Comparison of ENCODE assay signal across 1 cellular context in the genomic region with DNA sequence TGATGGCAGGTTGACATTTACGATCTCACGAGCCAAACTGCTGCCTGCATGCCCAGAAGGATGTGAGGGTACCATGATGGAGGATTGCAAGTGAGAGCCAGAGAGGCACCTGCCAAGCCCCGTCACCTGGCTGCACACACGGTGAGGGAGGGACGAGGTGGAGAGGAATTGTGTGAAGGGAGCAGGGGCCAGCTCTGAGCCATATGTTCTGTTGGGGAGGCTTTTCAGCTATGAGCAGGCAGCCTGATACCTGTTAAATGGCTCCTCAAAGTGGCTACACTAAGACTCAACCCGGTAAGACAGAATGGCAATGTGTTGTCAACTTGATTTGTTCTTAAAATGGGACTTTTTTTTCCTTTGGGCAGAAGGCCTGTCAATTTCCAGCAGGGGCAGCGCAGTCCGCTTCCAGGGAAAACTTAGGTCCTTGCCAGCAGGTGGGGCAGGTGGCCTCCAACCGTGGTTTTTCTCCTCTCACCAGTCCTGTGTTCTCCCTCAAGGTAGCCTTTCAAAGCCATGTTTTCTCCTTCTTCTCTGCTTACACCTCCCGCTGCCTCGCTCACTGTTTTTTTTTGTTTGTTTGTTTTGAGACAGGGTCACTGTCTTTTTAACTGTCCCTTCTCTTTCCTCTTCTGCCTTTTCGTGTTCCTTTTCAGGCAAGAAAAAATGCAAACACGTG.
A peak's percentile ranks its signal among the peaks of the same experiment; 100 is the strongest.
TF ChIP-seq lines count a peak whose summit lies in the region.

No MANE protein-coding gene starts in this region.

TF ChIP-seq in HepG2, 621 proteins besides CTCF, POLR2A, EP300 and RAD21 (continued from another document and continues in another):
- TF ChIP-seq, protein P1, sequence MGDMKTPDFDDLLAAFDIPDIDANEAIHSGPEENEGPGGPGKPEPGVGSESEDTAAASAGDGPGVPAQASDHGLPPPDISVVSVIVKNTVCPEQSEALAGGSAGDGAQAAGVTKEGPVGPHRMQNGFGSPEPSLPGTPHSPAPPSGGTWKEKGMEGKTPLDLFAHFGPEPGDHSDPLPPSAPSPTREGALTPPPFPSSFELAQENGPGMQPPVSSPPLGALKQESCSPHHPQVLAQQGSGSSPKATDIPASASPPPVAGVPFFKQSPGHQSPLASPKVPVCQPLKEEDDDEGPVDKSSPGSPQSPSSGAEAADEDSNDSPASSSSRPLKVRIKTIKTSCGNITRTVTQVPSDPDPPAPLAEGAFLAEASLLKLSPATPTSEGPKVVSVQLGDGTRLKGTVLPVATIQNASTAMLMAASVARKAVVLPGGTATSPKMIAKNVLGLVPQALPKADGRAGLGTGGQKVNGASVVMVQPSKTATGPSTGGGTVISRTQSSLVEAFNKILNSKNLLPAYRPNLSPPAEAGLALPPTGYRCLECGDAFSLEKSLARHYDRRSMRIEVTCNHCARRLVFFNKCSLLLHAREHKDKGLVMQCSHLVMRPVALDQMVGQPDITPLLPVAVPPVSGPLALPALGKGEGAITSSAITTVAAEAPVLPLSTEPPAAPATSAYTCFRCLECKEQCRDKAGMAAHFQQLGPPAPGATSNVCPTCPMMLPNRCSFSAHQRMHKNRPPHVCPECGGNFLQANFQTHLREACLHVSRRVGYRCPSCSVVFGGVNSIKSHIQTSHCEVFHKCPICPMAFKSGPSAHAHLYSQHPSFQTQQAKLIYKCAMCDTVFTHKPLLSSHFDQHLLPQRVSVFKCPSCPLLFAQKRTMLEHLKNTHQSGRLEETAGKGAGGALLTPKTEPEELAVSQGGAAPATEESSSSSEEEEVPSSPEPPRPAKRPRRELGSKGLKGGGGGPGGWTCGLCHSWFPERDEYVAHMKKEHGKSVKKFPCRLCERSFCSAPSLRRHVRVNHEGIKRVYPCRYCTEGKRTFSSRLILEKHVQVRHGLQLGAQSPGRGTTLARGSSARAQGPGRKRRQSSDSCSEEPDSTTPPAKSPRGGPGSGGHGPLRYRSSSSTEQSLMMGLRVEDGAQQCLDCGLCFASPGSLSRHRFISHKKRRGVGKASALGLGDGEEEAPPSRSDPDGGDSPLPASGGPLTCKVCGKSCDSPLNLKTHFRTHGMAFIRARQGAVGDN (CRISPR knock-in tag; IDR thresholded peaks at IDR 0.05), result peak; percentile 47
- TF ChIP-seq ZNF451 (CRISPR knock-in tag; IDR thresholded peaks at IDR 0.05) (no peak), TBP (CRISPR knock-in tag; IDR thresholded peaks at IDR 0.05) (no peak), ZNF230 (CRISPR knock-in tag; IDR thresholded peaks at IDR 0.05) (no peak), ZNF121 (CRISPR knock-in tag; IDR thresholded peaks at IDR 0.05) (0 out of 2 replicates have a peak, but pooled peaks have one; percentile 21), ZNF737 (CRISPR knock-in tag; IDR thresholded peaks at IDR 0.05; ENCODE audit: borderline replicate concordance) (no peak), FOSL2 (CRISPR knock-in tag; IDR thresholded peaks at IDR 0.05) (0 out of 2 replicates have a peak, but pooled peaks have one; percentile 13), NRL (CRISPR knock-in tag; IDR thresholded peaks at IDR 0.05; ENCODE audit: borderline replicate concordance) (peak; percentile 51; the same call in 1 of the 2 replicates), ZFP36 (IDR thresholded peaks at IDR 0.05; ENCODE audit: borderline replicate concordance, low read depth, low read length, partially characterized antibody) (peak; percentile 13), DNMT1 (CRISPR knock-in tag; IDR thresholded peaks at IDR 0.05) (no peak), SRSF1 (optimal IDR thresholded peaks at IDR 0.05; ENCODE audit: low read depth, low read length) (no peak), CHD2 (IDR thresholded peaks at IDR 0.05; ENCODE audit: low read depth, low read length) (no peak), SMC3 (IDR thresholded peaks at IDR 0.05; ENCODE audit: low read length) (peak; percentile 88), STAG1 (CRISPR knock-in tag; IDR thresholded peaks at IDR 0.05) (peak; percentile 85), KDM5B (CRISPR knock-in tag; IDR thresholded peaks at IDR 0.05; ENCODE audit: borderline replicate concordance) (peak; percentile 39; the same call in 1 of the 2 replicates), ZNF124 (CRISPR knock-in tag; IDR thresholded peaks at IDR 0.05) (peak; percentile 76; the same call in 1 of the 2 replicates), SRSF4 (IDR thresholded peaks at IDR 0.05; ENCODE audit: low read depth, low read length, poor library complexity, severe bottlenecking) (no peak), ZNF619 (CRISPR knock-in tag; IDR thresholded peaks at IDR 0.05) (0 out of 2 replicates have a peak, but pooled peaks have one; percentile 53), ZC3H4 (CRISPR knock-in tag; IDR thresholded peaks at IDR 0.05; ENCODE audit: borderline replicate concordance) (no peak), ARNT2 (CRISPR knock-in tag; IDR thresholded peaks at IDR 0.05; ENCODE audit: low read depth) (no peak)
- TF ChIP-seq, protein P2, sequence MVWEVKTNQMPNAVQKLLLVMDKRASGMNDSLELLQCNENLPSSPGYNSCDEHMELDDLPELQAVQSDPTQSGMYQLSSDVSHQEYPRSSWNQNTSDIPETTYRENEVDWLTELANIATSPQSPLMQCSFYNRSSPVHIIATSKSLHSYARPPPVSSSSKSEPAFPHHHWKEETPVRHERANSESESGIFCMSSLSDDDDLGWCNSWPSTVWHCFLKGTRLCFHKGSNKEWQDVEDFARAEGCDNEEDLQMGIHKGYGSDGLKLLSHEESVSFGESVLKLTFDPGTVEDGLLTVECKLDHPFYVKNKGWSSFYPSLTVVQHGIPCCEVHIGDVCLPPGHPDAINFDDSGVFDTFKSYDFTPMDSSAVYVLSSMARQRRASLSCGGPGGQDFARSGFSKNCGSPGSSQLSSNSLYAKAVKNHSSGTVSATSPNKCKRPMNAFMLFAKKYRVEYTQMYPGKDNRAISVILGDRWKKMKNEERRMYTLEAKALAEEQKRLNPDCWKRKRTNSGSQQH (CRISPR knock-in tag; IDR thresholded peaks at IDR 0.05; ENCODE audit: low read depth), result no peak
- TF ChIP-seq, protein P3, sequence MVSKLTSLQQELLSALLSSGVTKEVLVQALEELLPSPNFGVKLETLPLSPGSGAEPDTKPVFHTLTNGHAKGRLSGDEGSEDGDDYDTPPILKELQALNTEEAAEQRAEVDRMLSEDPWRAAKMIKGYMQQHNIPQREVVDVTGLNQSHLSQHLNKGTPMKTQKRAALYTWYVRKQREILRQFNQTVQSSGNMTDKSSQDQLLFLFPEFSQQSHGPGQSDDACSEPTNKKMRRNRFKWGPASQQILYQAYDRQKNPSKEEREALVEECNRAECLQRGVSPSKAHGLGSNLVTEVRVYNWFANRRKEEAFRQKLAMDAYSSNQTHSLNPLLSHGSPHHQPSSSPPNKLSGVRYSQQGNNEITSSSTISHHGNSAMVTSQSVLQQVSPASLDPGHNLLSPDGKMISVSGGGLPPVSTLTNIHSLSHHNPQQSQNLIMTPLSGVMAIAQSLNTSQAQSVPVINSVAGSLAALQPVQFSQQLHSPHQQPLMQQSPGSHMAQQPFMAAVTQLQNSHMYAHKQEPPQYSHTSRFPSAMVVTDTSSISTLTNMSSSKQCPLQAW (CRISPR knock-in tag; IDR thresholded peaks at IDR 0.05), result 0 out of 2 replicates have a peak, but pooled peaks have one; percentile 63
- TF ChIP-seq, protein P4, sequence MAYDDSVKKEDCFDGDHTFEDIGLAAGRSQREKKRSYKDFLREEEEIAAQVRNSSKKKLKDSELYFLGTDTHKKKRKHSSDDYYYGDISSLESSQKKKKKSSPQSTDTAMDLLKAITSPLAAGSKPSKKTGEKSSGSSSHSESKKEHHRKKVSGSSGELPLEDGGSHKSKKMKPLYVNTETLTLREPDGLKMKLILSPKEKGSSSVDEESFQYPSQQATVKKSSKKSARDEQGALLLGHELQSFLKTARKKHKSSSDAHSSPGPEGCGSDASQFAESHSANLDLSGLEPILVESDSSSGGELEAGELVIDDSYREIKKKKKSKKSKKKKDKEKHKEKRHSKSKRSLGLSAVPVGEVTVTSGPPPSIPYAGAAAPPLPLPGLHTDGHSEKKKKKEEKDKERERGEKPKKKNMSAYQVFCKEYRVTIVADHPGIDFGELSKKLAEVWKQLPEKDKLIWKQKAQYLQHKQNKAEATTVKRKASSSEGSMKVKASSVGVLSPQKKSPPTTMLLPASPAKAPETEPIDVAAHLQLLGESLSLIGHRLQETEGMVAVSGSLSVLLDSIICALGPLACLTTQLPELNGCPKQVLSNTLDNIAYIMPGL (CRISPR knock-in tag; IDR thresholded peaks at IDR 0.05; ENCODE audit: borderline replicate concordance in 1 of 2, low read depth in 1 of 2), result 0 out of 4 replicates have a peak, but pooled peaks of 1 of the 2 experiments have one; percentile 48
- TF ChIP-seq, protein P5, sequence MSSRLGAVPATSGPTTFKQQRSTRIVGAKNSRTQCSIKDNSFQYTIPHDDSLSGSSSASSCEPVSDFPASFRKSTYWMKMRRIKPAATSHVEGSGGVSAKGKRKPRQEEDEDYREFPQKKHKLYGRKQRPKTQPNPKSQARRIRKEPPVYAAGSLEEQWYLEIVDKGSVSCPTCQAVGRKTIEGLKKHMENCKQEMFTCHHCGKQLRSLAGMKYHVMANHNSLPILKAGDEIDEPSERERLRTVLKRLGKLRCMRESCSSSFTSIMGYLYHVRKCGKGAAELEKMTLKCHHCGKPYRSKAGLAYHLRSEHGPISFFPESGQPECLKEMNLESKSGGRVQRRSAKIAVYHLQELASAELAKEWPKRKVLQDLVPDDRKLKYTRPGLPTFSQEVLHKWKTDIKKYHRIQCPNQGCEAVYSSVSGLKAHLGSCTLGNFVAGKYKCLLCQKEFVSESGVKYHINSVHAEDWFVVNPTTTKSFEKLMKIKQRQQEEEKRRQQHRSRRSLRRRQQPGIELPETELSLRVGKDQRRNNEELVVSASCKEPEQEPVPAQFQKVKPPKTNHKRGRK (CRISPR knock-in tag; IDR thresholded peaks at IDR 0.05), result peak; percentile 74; the same call in 1 of the 2 replicates
- TF ChIP-seq, protein P6, sequence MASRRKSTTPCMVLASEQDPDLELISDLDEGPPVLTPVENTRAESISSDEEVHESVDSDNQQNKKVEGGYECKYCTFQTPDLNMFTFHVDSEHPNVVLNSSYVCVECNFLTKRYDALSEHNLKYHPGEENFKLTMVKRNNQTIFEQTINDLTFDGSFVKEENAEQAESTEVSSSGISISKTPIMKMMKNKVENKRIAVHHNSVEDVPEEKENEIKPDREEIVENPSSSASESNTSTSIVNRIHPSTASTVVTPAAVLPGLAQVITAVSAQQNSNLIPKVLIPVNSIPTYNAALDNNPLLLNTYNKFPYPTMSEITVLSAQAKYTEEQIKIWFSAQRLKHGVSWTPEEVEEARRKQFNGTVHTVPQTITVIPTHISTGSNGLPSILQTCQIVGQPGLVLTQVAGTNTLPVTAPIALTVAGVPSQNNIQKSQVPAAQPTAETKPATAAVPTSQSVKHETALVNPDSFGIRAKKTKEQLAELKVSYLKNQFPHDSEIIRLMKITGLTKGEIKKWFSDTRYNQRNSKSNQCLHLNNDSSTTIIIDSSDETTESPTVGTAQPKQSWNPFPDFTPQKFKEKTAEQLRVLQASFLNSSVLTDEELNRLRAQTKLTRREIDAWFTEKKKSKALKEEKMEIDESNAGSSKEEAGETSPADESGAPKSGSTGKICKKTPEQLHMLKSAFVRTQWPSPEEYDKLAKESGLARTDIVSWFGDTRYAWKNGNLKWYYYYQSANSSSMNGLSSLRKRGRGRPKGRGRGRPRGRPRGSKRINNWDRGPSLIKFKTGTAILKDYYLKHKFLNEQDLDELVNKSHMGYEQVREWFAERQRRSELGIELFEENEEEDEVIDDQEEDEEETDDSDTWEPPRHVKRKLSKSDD (CRISPR knock-in tag; IDR thresholded peaks at IDR 0.05; ENCODE audit: low read depth), result no peak
- TF ChIP-seq, protein P7, sequence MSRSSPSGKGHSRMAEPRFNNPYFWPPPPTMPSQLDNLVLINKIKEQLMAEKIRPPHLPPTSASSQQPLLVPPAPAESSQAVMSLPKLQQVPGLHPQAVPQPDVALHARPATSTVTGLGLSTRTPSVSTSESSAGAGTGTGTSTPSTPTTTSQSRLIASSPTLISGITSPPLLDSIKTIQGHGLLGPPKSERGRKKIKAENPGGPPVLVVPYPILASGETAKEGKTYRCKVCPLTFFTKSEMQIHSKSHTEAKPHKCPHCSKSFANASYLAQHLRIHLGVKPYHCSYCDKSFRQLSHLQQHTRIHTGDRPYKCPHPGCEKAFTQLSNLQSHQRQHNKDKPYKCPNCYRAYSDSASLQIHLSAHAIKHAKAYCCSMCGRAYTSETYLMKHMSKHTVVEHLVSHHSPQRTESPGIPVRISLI (CRISPR knock-in tag; IDR thresholded peaks at IDR 0.05; ENCODE audit: borderline replicate concordance), result peak; percentile 77; the same call in 1 of the 2 replicates
- TF ChIP-seq, protein P8, sequence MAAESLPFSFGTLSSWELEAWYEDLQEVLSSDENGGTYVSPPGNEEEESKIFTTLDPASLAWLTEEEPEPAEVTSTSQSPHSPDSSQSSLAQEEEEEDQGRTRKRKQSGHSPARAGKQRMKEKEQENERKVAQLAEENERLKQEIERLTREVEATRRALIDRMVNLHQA (CRISPR knock-in tag; IDR thresholded peaks at IDR 0.05), result no peak
- TF ChIP-seq, protein P9, sequence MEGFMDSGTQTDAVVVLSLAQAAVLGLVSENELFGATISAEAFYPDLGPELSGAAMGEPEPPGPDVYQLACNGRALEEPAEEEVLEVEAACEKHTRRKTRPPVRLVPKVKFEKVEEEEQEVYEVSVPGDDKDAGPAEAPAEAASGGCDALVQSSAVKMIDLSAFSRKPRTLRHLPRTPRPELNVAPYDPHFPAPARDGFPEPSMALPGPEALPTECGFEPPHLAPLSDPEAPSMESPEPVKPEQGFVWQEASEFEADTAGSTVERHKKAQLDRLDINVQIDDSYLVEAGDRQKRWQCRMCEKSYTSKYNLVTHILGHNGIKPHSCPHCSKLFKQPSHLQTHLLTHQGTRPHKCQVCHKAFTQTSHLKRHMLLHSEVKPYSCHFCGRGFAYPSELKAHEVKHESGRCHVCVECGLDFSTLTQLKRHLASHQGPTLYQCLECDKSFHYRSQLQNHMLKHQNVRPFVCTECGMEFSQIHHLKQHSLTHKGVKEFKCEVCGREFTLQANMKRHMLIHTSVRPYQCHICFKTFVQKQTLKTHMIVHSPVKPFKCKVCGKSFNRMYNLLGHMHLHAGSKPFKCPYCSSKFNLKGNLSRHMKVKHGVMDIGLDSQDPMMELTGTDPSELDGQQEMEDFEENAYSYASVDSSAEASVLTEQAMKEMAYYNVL (CRISPR knock-in tag; IDR thresholded peaks at IDR 0.05; ENCODE audit: borderline replicate concordance), result peak; percentile 69
- TF ChIP-seq, protein P10, sequence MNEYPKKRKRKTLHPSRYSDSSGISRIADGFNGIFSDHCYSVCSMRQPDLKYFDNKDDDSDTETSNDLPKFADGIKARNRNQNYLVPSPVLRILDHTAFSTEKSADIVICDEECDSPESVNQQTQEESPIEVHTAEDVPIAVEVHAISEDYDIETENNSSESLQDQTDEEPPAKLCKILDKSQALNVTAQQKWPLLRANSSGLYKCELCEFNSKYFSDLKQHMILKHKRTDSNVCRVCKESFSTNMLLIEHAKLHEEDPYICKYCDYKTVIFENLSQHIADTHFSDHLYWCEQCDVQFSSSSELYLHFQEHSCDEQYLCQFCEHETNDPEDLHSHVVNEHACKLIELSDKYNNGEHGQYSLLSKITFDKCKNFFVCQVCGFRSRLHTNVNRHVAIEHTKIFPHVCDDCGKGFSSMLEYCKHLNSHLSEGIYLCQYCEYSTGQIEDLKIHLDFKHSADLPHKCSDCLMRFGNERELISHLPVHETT (CRISPR knock-in tag; conservative IDR thresholded peaks at IDR 0.05), result no peak
- TF ChIP-seq, protein P11, sequence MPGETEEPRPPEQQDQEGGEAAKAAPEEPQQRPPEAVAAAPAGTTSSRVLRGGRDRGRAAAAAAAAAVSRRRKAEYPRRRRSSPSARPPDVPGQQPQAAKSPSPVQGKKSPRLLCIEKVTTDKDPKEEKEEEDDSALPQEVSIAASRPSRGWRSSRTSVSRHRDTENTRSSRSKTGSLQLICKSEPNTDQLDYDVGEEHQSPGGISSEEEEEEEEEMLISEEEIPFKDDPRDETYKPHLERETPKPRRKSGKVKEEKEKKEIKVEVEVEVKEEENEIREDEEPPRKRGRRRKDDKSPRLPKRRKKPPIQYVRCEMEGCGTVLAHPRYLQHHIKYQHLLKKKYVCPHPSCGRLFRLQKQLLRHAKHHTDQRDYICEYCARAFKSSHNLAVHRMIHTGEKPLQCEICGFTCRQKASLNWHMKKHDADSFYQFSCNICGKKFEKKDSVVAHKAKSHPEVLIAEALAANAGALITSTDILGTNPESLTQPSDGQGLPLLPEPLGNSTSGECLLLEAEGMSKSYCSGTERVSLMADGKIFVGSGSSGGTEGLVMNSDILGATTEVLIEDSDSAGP (CRISPR knock-in tag; IDR thresholded peaks at IDR 0.05; ENCODE audit: borderline replicate concordance), result peak; percentile 55; the same call in 1 of the 2 replicates
